ENCODE assay signal across 19 cellular contexts in the genomic region with DNA sequence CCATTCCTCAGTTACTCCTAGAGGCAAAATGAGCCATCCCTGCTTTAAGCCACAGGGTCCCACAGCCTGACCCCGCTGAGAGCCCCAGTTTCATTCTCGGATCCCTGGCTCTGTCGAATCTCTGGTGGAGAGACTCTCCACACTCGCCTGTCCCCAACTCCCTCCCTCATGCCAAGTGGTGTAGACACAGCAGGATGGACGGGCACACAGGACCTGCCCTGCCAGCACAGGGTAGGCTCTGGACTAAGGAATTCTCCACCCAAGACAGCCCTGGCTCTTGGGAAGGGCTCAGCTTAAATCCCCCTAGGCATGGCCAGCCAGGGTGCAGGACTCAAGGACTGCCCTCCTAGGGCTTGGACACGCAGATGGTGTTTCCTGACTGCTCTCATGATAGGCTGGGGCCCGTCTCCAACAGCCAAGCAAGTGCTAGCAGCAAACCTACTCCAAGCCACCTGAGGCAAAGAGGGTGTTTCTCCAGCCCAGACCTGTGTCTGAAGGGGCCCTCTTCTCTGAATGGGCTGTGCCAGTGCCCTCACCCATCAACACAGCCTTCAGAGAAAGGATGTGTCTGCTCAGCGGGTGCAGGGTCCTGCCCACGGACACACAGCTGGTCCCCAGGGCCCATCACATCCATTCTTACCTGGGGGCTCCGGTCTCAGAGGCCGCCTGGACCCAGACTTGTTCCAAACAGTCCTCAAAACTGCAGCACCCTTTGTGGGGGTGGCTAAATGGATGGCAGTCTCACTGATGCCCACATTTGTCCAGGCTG.
DNase-seq lines count a peak whose midpoint lies in the region; ATAC-seq, FAIRE-seq and TF ChIP-seq lines count a peak whose summit lies in the region.
"Had no signal": no experiment of that assay in that cellular context is flagged by ENCODE, and none has a peak within 500 bp of the region (broad histone marks: within the 10 kb centered on the region; RNA-seq: fewer than 3 reads in every experiment).

No MANE protein-coding gene starts in this region.

- peak overlapping the region; percentile 50 for H2AK5ac ChIP-seq in neuronal stem cell (ENCODE audit: low read depth, low read length)

- H3K27ac ChIP-seq in right lobe of liver (no peak overlapping the region), HepG2 (ENCODE audit: extremely low read length, insufficient read depth, low read length) (no peak overlapping the region), neuronal stem cell (replicated peaks; ENCODE audit: low read length) (no peak overlapping the region), aorta (ENCODE audit: low read depth in 1 of 2, low read length in 2 of 2) (no peak overlapping the region)
- H3K27ac ChIP-seq: BLaER1 treated with 17β-estradiol and CSF1 and Interleukin-3, amounts not matched to agents 10 nM and 100 nM; KMS-11 had no signal

- ATAC-seq in right lobe of liver (peak in 3 of 4 donors; percentile 13 to 16 (median 15)), HepG2 (no peak; the same call in 2 of the 3 replicates), esophagus mucosa (peak; percentile 24), aorta (ENCODE audit: low FRiP score) (no peak), SK-N-SH treated with all-trans-retinoic acid at 6 μM for 48 hours (no peak), HG03175 (IDR thresholded peaks at IDR 0.05; ENCODE audit: unreplicated experiment) (no peak)

- H3K18ac ChIP-seq in neuronal stem cell (ENCODE audit: low read length), result no peak overlapping the region

- peak overlapping the region; percentile 50 for H3K14ac ChIP-seq in neuronal stem cell (ENCODE audit: low read length)

- TF ChIP-seq EP300 in HepG2 (IDR thresholded peaks at IDR 0.05; ENCODE audit: low read depth in 2 of 2, low read length in 2 of 2) (no peak), HepG2 (CRISPR knock-in tag; IDR thresholded peaks at IDR 0.05; ENCODE audit: borderline replicate concordance) (no peak)

- in situ Hi-C loops in HepG2 (cut with HindIII; ENCODE audit: extremely low pct_ligation_motif_present, low pct_unique_long_range_greater_than_20kb) (no loop called here), GM13976 (cut with MboI; ENCODE audit: low sequenced_read_pairs, unreplicated experiment) (no loop called here)

- peaks cover 4% of the 10 kb centered on the region for H3K79me1 ChIP-seq in neuronal stem cell (ENCODE audit: low read depth, low read length)

- CTCF ChIA-PET in HepG2 (lab: Yijun Ruan, JAX; ENCODE audit: low intra/inter-chr PET ratio, low total read pairs), result no interaction called here

- H3K4ac ChIP-seq in neuronal stem cell (ENCODE audit: low read length), result no peak overlapping the region

- H3K36me3 ChIP-seq in right lobe of liver (peaks cover 0 to 14% (median 4%) of the 10 kb centered on the region in 4 donors), HepG2 (replicated peaks in 1 of 2; ENCODE audit: control insufficient read depth in 1 of 2, insufficient read depth in 2 of 2, low read length in 2 of 2) (peaks cover 0 to 5% of the 10 kb centered on the region in 2 experiments; a peak in 2 of 5 replicates), neuronal stem cell (replicated peaks in 1 of 2; ENCODE audit: control insufficient read depth in 2 of 2, insufficient read depth in 2 of 2, low read length in 2 of 2) (peaks cover 0 to 8% of the 10 kb centered on the region in 2 donors), aorta (ENCODE audit: control insufficient read depth in 1 of 2, insufficient read depth in 2 of 2, low read length in 1 of 2) (no peaks in the 10 kb centered on the region)

- H2BK12ac ChIP-seq in neuronal stem cell (ENCODE audit: low read length), result no peak overlapping the region

- no peak overlapping the region for H3K4me2 ChIP-seq in HepG2 (ENCODE audit: low read depth, low read length)
- H3K4me2 ChIP-seq in neuronal stem cell (ENCODE audit: insufficient read depth, low read length, poor library complexity, severe bottlenecking), result no peak overlapping the region
- H3K4me2 ChIP-seq: BLaER1 treated with 17β-estradiol and CSF1 and Interleukin-3, amounts not matched to agents 10 nM and 100 nM; KMS-11 had no signal

- H3K27me3 ChIP-seq in right lobe of liver (no peaks in the 10 kb centered on the region), HepG2 (ENCODE audit: control insufficient read depth in 1 of 2, insufficient read depth in 2 of 2, low read length in 2 of 2) (no peaks in the 10 kb centered on the region), neuronal stem cell (ENCODE audit: control insufficient read depth in 3 of 3, insufficient read depth in 3 of 3, low read depth in 1 of 3, low read length in 3 of 3) (peaks cover 0 to 3% (median 0%) of the 10 kb centered on the region in 3 experiments), aorta (ENCODE audit: control insufficient read depth in 1 of 2, insufficient read depth in 2 of 2, low read length in 1 of 2) (no peaks in the 10 kb centered on the region)
- H3K27me3 ChIP-seq: BLaER1 treated with 17β-estradiol and CSF1 and Interleukin-3, amounts not matched to agents 10 nM and 100 nM had no signal

- H2AFZ ChIP-seq in HepG2 (ENCODE audit: low read length) (no peak overlapping the region), neuronal stem cell (ENCODE audit: low read length) (no peak overlapping the region)

- H2BK15ac ChIP-seq in neuronal stem cell (ENCODE audit: low read length), result no peak overlapping the region

- H3K9me3 ChIP-seq in right lobe of liver (no peaks in the 10 kb centered on the region), HepG2 (ENCODE audit: low read length) (no peaks in the 10 kb centered on the region), neuronal stem cell (replicated peaks in 1 of 2; ENCODE audit: control insufficient read depth in 2 of 2, insufficient read depth in 1 of 2, low read depth in 1 of 2, low read length in 2 of 2) (peaks cover 0 to 9% of the 10 kb centered on the region in 2 donors), aorta (ENCODE audit: control insufficient read depth, low read length) (no peaks in the 10 kb centered on the region)
- H3K9me3 ChIP-seq: BLaER1 treated with 17β-estradiol and CSF1 and Interleukin-3, amounts not matched to agents 10 nM and 100 nM had no signal

- TF ChIP-seq POLR2A in right lobe of liver (IDR thresholded peaks at IDR 0.05) (no peak), HepG2 (IDR thresholded peaks at IDR 0.05; ENCODE audit: insufficient read depth in 1 of 2, low read depth in 2 of 2, low read length in 2 of 2) (no peak)

- BruUV-seq in HepG2 (replicated peaks; lab: Mats Ljungman, UMichigan), result no TSS peak

- H3K79me2 ChIP-seq in HepG2 (ENCODE audit: insufficient read depth, low read length), result no peaks in the 10 kb centered on the region

- TF ChIP-seq RAD21 in HepG2 (CRISPR knock-in tag; IDR thresholded peaks at IDR 0.05), result no peak

- H4K8ac ChIP-seq in neuronal stem cell (ENCODE audit: low read depth, low read length), result peak overlapping the region; percentile 86

- TF ChIP-seq CTCF in right lobe of liver (IDR thresholded peaks at IDR 0.05) (no peak), HepG2 (CRISPR knock-in tag; IDR thresholded peaks at IDR 0.05) (no peak), GM13976 (IDR thresholded peaks at IDR 0.05; ENCODE audit: borderline replicate concordance, control extremely low read depth, extremely low read depth, insufficient read depth, missing control alignments) (no peak)

- DNase-seq in right lobe of liver (peak in 2 of 3 donors; percentile 38 to 43), HepG2 (ENCODE audit: low spot score) (no peak), neuronal stem cell (ENCODE audit: low spot score) (no peak), aorta (peak; percentile 29 to 71), GM13976 (ENCODE audit: low spot score) (no peak)
- DNase-seq: CD8-positive, alpha-beta memory T cell; DMS53; HFFc6; NCI-H1417 treated with DMSO at 0.1 percent for 48 hours; NCI-H187 treated with DMSO at 0.1 percent for 48 hours; NCI-H345; NCI-H524 treated with DMSO at 0.1 percent for 48 hours had no signal

- H3K9ac ChIP-seq in HepG2 (ENCODE audit: insufficient read depth, low read depth, low read length) (no peak overlapping the region), neuronal stem cell (ENCODE audit: low read depth, low read length, poor library complexity) (no peak overlapping the region)
- H3K9ac ChIP-seq: BLaER1 treated with 17β-estradiol and CSF1 and Interleukin-3, amounts not matched to agents 10 nM and 100 nM; KMS-11 had no signal

- intact Hi-C loops in right lobe of liver (cut with DNase I) (no loop called here), HepG2 (cut with micrococcal nuclease; ENCODE audit: unreplicated experiment) (no loop called here), aorta (cut with DNase I) (no loop called here)

- POLR2A ChIA-PET in HepG2 (lab: Yijun Ruan, JAX), result no interaction called here

- H3K4me1 ChIP-seq in right lobe of liver, result no peaks in the 10 kb centered on the region
- no peaks in the 10 kb centered on the region for H3K4me1 ChIP-seq in HepG2 (ENCODE audit: insufficient read depth, low read length)
- H3K4me1 ChIP-seq in neuronal stem cell (ENCODE audit: control insufficient read depth in 2 of 2, insufficient read depth in 1 of 2, low read depth in 1 of 2, low read length in 2 of 2), result peaks cover 0 to 3% of the 10 kb centered on the region in 2 donors
- no peaks in the 10 kb centered on the region for H3K4me1 ChIP-seq in aorta (ENCODE audit: control insufficient read depth in 1 of 2, insufficient read depth in 2 of 2, low read length in 2 of 2)
- H3K4me1 ChIP-seq: BLaER1 treated with 17β-estradiol and CSF1 and Interleukin-3, amounts not matched to agents 10 nM and 100 nM had no signal

- H3K4me3 ChIP-seq in right lobe of liver (no peak overlapping the region), HepG2 (replicated peaks in 1 of 3; ENCODE audit: insufficient read depth in 1 of 3, low read depth in 2 of 3, low read length in 3 of 3) (no peak overlapping the region), neuronal stem cell (ENCODE audit: low read length in 2 of 2) (no peak overlapping the region), aorta (ENCODE audit: low read length in 2 of 2) (no peak overlapping the region)
- H3K4me3 ChIP-seq: BLaER1 treated with 17β-estradiol and CSF1 and Interleukin-3, amounts not matched to agents 10 nM and 100 nM had no signal

- no peak overlapping the region for H2BK5ac ChIP-seq in neuronal stem cell (ENCODE audit: low read length)

- H4K91ac ChIP-seq in neuronal stem cell (ENCODE audit: low read depth, low read length, poor library complexity), result no peak overlapping the region

- peak overlapping the region; percentile 28 for H3K23ac ChIP-seq in neuronal stem cell (ENCODE audit: low read depth, low read length, poor library complexity)

- H4K20me1 ChIP-seq in HepG2 (ENCODE audit: insufficient read depth, low read length), result no peaks in the 10 kb centered on the region

- FAIRE-seq in HepG2 (lab: Jason Lieb, UNC), result no peak
- FAIRE-seq: GM12891, H1 had no signal

- 98% methylated on average over 5 of the region's 11 CpGs for whole genome bisulfite sequencing in right lobe of liver (ENCODE audit: insufficient coverage, low coverage, low lambda C conversion rate, missing lambda C conversion rate)
- 95% methylated on average over 5 of the region's 11 CpGs for WGBS in HepG2 (ENCODE audit: low lambda C conversion rate)
- no CpG with 5 or more reads among the region's 11 CpGs for WGBS in neuronal stem cell (ENCODE audit: extremely low coverage in 2 of 2, insufficient read length in 2 of 2, insufficient replicate concordance in 1 of 2), 2 donors
- WGBS in aorta, 2 donors, result 85 to 87% methylated on average over 11 of the region's 11 CpGs

- H2BK120ac ChIP-seq in neuronal stem cell (ENCODE audit: low read depth, low read length), result no peak overlapping the region

TF ChIP-seq in SK-N-SH treated with all-trans-retinoic acid at 6 μM for 48 hours, 23 proteins besides CTCF, POLR2A, EP300 and RAD21:
- TF ChIP-seq PPARA (CRISPR knock-in tag; IDR thresholded peaks at IDR 0.05; ENCODE audit: borderline replicate concordance), result no peak
TF ChIP-seq in SK-N-SH treated with all-trans-retinoic acid at 6 μM for 48 hours: peak in this region for 0.

Comparison
In these comparisons a context has a peak if more than half of its experiments do, and no peak if none do; other contexts are left out.
1. ATAC-seq: peak in right lobe of liver (3 of 4) and esophagus mucosa (single experiment); none in HepG2 (single experiment), aorta (single experiment), SK-N-SH treated with all-trans-retinoic acid at 6 μM for 48 hours (single experiment) and HG03175 (single experiment).
2. DNase-seq: peak in right lobe of liver (2 of 3) and aorta (2 of 2); none in HepG2 (single experiment), neuronal stem cell (single experiment) and GM13976 (single experiment).